ENCODE assay signal across 8 cellular contexts in the genomic region with DNA sequence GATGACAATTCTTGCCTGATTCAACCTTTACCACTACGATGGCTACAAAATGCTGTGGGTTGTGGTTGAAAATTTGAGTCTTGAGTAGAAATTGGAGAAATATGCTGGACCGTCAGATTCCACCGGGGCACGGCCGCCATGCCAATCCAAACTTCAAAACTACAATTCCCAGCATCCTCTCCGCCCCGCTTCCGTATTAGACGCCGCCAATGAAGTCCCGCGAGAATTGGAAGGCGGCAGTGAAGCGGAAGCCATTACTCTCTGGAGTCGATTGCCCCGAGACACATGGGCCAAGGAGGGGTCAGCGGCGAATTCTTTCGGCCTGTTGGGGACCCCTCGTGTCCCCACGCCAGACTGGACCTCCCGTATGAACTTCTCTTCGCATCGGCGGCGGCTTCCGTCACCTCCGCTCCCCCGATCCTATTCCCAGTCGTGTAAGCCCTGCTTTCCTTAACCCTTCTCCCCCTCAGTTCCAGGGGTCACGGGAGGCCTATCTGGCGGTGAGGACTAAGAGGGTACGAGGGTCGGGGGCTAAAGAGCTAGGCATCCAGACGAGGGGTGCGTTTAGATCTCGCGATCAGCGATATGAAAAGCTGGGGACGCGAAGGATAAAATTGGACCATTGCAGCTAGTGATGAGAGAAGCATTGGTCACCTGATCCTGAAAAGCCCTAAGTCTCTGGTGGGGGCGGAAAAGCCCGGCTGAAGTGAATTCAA. TPM values are rescaled to one million over a fixed set of nuclear protein-coding genes. Genes with fewer than 3 reads are reported as not detected.
DNase-seq lines count a peak whose midpoint lies in the region; ATAC-seq and TF ChIP-seq lines count a peak whose summit lies in the region.

A gene (plus strand): TSS at position 239 of the 716 bp plus-strand sequence. CDS start 15,620 bp downstream, outside the sequence.

- peaks cover 14 to 48% (median 40%) of the 10 kb centered on the region in 4 donors for H3K4me1 Mint-ChIP-seq in naive thymus-derived CD8-positive, alpha-beta T cell

- ATAC-seq in naive thymus-derived CD8-positive, alpha-beta T cell, result peak; percentile 92

- peaks cover 8% of the 10 kb centered on the region for H3K4me1 ChIP-seq in GM23248 (ENCODE audit: insufficient read depth)

- no peaks in the 10 kb centered on the region for H3K9me3 ChIP-seq in GM23248 (ENCODE audit: low read depth)

- peak within 1 kb of the TSS; percentile 100 for H3K4me3 ChIP-seq in GM23248
- H3K4me3 ChIP-seq in fibroblast of mammary gland (ENCODE audit: control insufficient read depth, low read depth, low read length), result peak within 1 kb of the TSS; percentile 99

- H3K79me2 ChIP-seq in GM23248 (ENCODE audit: insufficient read depth), result peaks cover 51% of the 10 kb centered on the region

- H3K4me2 ChIP-seq in GM23248 (ENCODE audit: unreplicated experiment), result peak within 1 kb of the TSS; percentile 98

- DNase-seq in DMS79 treated with DMSO at 0.1 percent for 48 hours (lab: John Stamatoyannopoulos, UW) (peak; percentile 94), GM23248 (peak; percentile 97), LHCN-M2 (ENCODE audit: low read depth) (peak; percentile 90), RPMI8226 (peak; percentile 96), fibroblast of mammary gland (ENCODE audit: low read depth) (peak; percentile 90)
- peak; percentile 72 to 78 for DNase-seq in activated T-helper 1 cell treated with anti-CD3 and anti-CD28 coated beads, Interleukin-2, amount 50 U/mL, for 16 hours (ENCODE audit: low read depth in 1 of 2, low spot score in 1 of 2)
- peak; percentile 73 to 97 (median 89) for DNase-seq in naive thymus-derived CD8-positive, alpha-beta T cell
- peak; percentile 72 to 91 (median 84) for DNase-seq in stimulated activated naive CD4-positive, alpha-beta T cell (lab: John Stamatoyannopoulos, UW)

- H2AFZ ChIP-seq in GM23248, result peak within 1 kb of the TSS; percentile 100

- H3K9me3 Mint-ChIP-seq in naive thymus-derived CD8-positive, alpha-beta T cell, result peaks cover 7 to 18% (median 12%) of the 10 kb centered on the region in 9 donors

- WGBS in GM23248 (ENCODE audit: low coverage in 1 of 2, low lambda C conversion rate in 2 of 2, missing lambda C conversion rate in 2 of 2), 2 experiments, result 0 to 1% methylated on average over 43 of the region's 43 CpGs

- peaks cover 6% of the 10 kb centered on the region; the same call in 1 of the 2 replicates for H3F3A ChIP-seq in GM23248 (ENCODE audit: insufficient read depth)

- peaks cover 14% of the 10 kb centered on the region; the same call in 1 of the 2 replicates for H3K36me3 ChIP-seq in GM23248 (ENCODE audit: low read depth)

- H3K9me2 ChIP-seq in GM23248 (ENCODE audit: insufficient read depth), result no peaks in the 10 kb centered on the region

- POLR2A ChIA-PET in naive thymus-derived CD8-positive, alpha-beta T cell (lab: Charles Lee), result interaction anchor here (0.6 kb wide), 1 partner anchor 860 kb away, joined by 4 read pairs; no protein-coding TSS in a partner anchor

- H3K4me3 Mint-ChIP-seq in naive thymus-derived CD8-positive, alpha-beta T cell, result peak within 1 kb of the TSS; percentile 95 to 99 (median 98)

- peak within 1 kb of the TSS; percentile 98 for H3K9ac ChIP-seq in GM23248

- peak within 1 kb of the TSS; percentile 97 to 100 (median 98) for H3K27ac Mint-ChIP-seq in naive thymus-derived CD8-positive, alpha-beta T cell

- H4K20me1 ChIP-seq in GM23248 (ENCODE audit: insufficient read depth), result peaks cover 5% of the 10 kb centered on the region; the same call in 1 of the 2 replicates

- in situ Hi-C loops in GM23248 (cut with MboI), result no loop called here

- H3K27me3 ChIP-seq in GM23248 (replicated peaks; ENCODE audit: insufficient read depth), result no peaks in the 10 kb centered on the region

- H3K27me3 Mint-ChIP-seq in naive thymus-derived CD8-positive, alpha-beta T cell, result peaks cover 0 to 2% (median 0%) of the 10 kb centered on the region in 5 donors

- peaks cover 12 to 26% (median 24%) of the 10 kb centered on the region in 3 donors for H3K36me3 Mint-ChIP-seq in naive thymus-derived CD8-positive, alpha-beta T cell

- H3K27ac ChIP-seq in GM23248, result peak within 1 kb of the TSS; percentile 73

- no peak for TF ChIP-seq CTCF in fibroblast of mammary gland (conservative IDR thresholded peaks at IDR 0.05; ENCODE audit: control insufficient read depth, insufficient read depth, low read depth, low read length)

RNA-seq across cellular contexts. Expression of the gene that starts here (rescaled TPM):
- total RNA-seq in GM23248 (2014; rRNA removed; shearing (Covaris generic)), result 10.5 and 11.6 TPM in 2 replicates
- 16.0 and 19.5 TPM in 2 replicates for polyA plus RNA-seq in GM23248 (2016; fragmentation: Nextera tagmentation; extraction: Ambion mirVana)
- 22.8 and 23.8 TPM in 2 replicates for total RNA-seq in LHCN-M2 (2014; rRNA removed)
- 16.4 TPM for polyA plus RNA-seq in LHCN-M2 (2012)
- 10 to 100 TPM; 56.5 to 67.4 TPM for total RNA-seq in naive thymus-derived CD8-positive, alpha-beta T cell
- polyA plus RNA-seq in naive thymus-derived CD8-positive, alpha-beta T cell, result 10 to 100 TPM; 26.0 to 56.4 (median 31.9) TPM

Comparison
In these comparisons a context has a peak if more than half of its experiments do, and no peak if none do; other contexts are left out.
1. Peak in every context shown above with its lines: DNase-seq, ATAC-seq, H3K4me3 ChIP-seq and H3K27ac ChIP-seq.